ENCODE assay signal across 29 cellular contexts in the genomic region with DNA sequence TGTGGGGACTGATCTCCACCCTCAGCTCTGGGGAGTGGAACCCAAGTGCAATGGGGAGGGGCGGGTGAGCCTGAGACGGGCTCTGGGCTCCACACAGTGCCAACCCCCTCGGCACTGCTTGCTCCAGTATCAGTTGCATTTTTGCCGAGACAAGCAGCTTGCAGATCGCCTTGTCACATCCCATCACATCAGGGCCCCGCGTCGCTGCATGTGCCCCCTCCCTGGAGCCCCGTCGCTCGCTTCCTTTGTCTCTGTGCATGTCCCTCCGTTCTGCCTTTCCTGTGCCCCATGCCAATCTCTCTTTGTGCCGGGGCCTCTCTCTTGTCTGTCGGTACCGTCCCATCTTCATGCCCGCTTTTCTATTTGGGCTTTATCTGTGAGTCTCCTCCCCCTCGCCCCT.
DNase-seq lines count a peak whose midpoint lies in the region; ATAC-seq and TF ChIP-seq lines count a peak whose summit lies in the region.
"Had no signal": no experiment of that assay in that cellular context is flagged by ENCODE, and none has a peak within 500 bp of the region (broad histone marks: within the 10 kb centered on the region; RNA-seq: fewer than 3 reads in every experiment).

No MANE protein-coding gene starts in this region.

- TF ChIP-seq CTCF in dorsolateral prefrontal cortex (IDR thresholded peaks at IDR 0.05 in 54 of 56, conservative IDR thresholded peaks at IDR 0.05 in 2 of 56; ENCODE audit: low read depth in 1 of 56, partially characterized antibody in 56 of 56) (no peak), type B pancreatic cell (conservative IDR thresholded peaks at IDR 0.05) (no peak)

- peak; percentile 29 for DNase-seq in CMK (ENCODE audit: low read depth)
- DNase-seq in NCI-H2107 treated with DMSO at 0.1 percent for 48 hours (lab: John Stamatoyannopoulos, UW; ENCODE audit: unreplicated experiment): peak; percentile 70
- DNase-seq in dorsolateral prefrontal cortex: peak in 1 of 10 donors; percentile 19
- peak; percentile 22 for DNase-seq in pons (ENCODE audit: low spot score)
- no peak for DNase-seq in type B pancreatic cell (ENCODE audit: extremely low spot score, unreplicated experiment)
- no peak for DNase-seq in NCI-H1092 treated with DMSO at 0.1 percent for 48 hours (lab: John Stamatoyannopoulos, UW)
- DNase-seq: activated CD4-positive, alpha-beta T cell treated with anti-CD3 and anti-CD28 coated beads for 36 hours; activated CD8-positive, alpha-beta memory T cell treated with anti-CD3 and anti-CD28 coated beads for 24 hours; activated T-cell treated with anti-CD3 and anti-CD28 coated beads, Interleukin-2, amount 50 U/mL, for 1 hour; CD4-positive, CD25-positive, alpha-beta regulatory T cell; EL; endodermal cell; foreskin keratinocyte; heart right ventricle; kidney glomerular epithelial cell; lower lobe of right lung; NCI-H1436; PC-3; stomach; T-helper 2 cell; upper lobe of right lung had no signal

- no peaks in the 10 kb centered on the region for H3K36me3 Mint-ChIP-seq in type B pancreatic cell
- H3K36me3 Mint-ChIP-seq: CD4-positive, CD25-positive, alpha-beta regulatory T cell had no signal

- H3K27ac ChIP-seq in dorsolateral prefrontal cortex: peak overlapping the region in 51 of 59 donors; percentile 4 to 82 (median 61)
- H3K27ac ChIP-seq: coronary artery, esophagus muscularis mucosa, foreskin keratinocyte, heart right ventricle, lower lobe of right lung, neutrophil, prostate gland, stomach, upper lobe of right lung had no signal

- H3K27me3 ChIP-seq in dorsolateral prefrontal cortex: no peaks in the 10 kb centered on the region
- H3K27me3 ChIP-seq: neutrophil, upper lobe of right lung had no signal

- intact Hi-C loops in dorsolateral prefrontal cortex (cut with DNase I): loop anchor here in 1 of 2 donors (5.0 to 10.0 kb wide), 2 partner anchors 32 to 75 kb away; no protein-coding TSS in a partner anchor

- no peak for ATAC-seq in HG03460 (IDR thresholded peaks at IDR 0.05; ENCODE audit: unreplicated experiment)
- ATAC-seq: activated CD4-positive, alpha-beta T cell treated with anti-CD3 and anti-CD28 coated beads for 36 hours; foreskin keratinocyte; GM12878; heart right ventricle; lower lobe of right lung; PC-3; Right ventricle myocardium inferior; SK-N-SH treated with all-trans-retinoic acid at 6 μM for 48 hours; upper lobe of right lung had no signal

- no peaks in the 10 kb centered on the region for H3K9me3 Mint-ChIP-seq in type B pancreatic cell
- H3K9me3 Mint-ChIP-seq: CD4-positive, CD25-positive, alpha-beta regulatory T cell; endodermal cell had no signal

- H3K4me3 Mint-ChIP-seq in type B pancreatic cell: no peak overlapping the region
- H3K4me3 Mint-ChIP-seq: activated CD4-positive, alpha-beta T cell treated with anti-CD3 and anti-CD28 coated beads for 36 hours; endodermal cell had no signal

- H3K4me3 ChIP-seq in dorsolateral prefrontal cortex: peak overlapping the region in 41 of 59 donors; percentile 1 to 56 (median 28)
- H3K4me3 ChIP-seq: coronary artery, esophagus muscularis mucosa, GM12878, heart right ventricle, lower lobe of right lung, prostate gland, stomach, upper lobe of right lung had no signal

- peaks cover 31% of the 10 kb centered on the region for H3K27me3 Mint-ChIP-seq in type B pancreatic cell

- no peak overlapping the region for H3K27ac Mint-ChIP-seq in type B pancreatic cell
- H3K27ac Mint-ChIP-seq: activated CD4-positive, alpha-beta T cell treated with anti-CD3 and anti-CD28 coated beads for 36 hours; CD4-positive, CD25-positive, alpha-beta regulatory T cell; endodermal cell had no signal

- peaks cover 5% of the 10 kb centered on the region for H3K4me1 Mint-ChIP-seq in type B pancreatic cell (ENCODE audit: unreplicated experiment)
- H3K4me1 Mint-ChIP-seq: activated CD4-positive, alpha-beta T cell treated with anti-CD3 and anti-CD28 coated beads for 36 hours had no signal

Comparison
In these comparisons a context has a peak if more than half of its experiments do, and no peak if none do; other contexts are left out.
1. DNase-seq: peak in CMK (single experiment), NCI-H2107 treated with DMSO at 0.1 percent for 48 hours (single experiment) and pons (single experiment); none in type B pancreatic cell (single experiment) and NCI-H1092 treated with DMSO at 0.1 percent for 48 hours (single experiment).